ENCODE assay signal across 25 cellular contexts in the genomic region with DNA sequence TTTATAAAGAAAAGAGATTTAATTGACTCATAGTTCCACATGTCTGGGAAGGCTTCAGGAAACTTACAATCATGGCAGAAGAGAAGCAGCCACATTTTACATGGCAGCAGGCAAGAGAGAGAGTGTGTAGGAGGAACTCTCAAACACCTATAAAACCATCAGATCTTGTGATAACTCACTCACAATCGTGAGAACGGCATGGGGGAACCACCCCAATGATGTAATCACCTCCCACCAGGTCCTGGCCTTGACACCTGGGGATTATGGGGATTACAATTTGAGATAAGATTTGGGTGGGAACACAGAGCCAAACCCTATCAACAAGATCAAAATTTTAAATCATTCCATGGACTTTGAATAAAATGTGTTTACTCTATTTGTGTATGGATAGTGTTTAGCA.
DNase-seq lines count a peak whose midpoint lies in the region; ATAC-seq, FAIRE-seq and TF ChIP-seq lines count a peak whose summit lies in the region.
"Had no signal": no experiment of that assay in that cellular context is flagged by ENCODE, and none has a peak within 500 bp of the region (broad histone marks: within the 10 kb centered on the region; RNA-seq: fewer than 3 reads in every experiment).

No MANE protein-coding gene starts in this region.

- H2BK120ac ChIP-seq in H1 (replicated peaks; ENCODE audit: low read depth, low read length): no peak overlapping the region
- H2BK120ac ChIP-seq in mesendoderm (ENCODE audit: low read depth, low read length): no peak overlapping the region

- H3K79me2 ChIP-seq in H1 (ENCODE audit: control insufficient read depth in 1 of 2, insufficient read depth in 2 of 2, low read length in 2 of 2): no peaks in the 10 kb centered on the region
- H3K79me2 ChIP-seq in mesendoderm (ENCODE audit: control insufficient read depth, insufficient read depth, low read length): no peaks in the 10 kb centered on the region

- H3K4me2 ChIP-seq in H1 (ENCODE audit: insufficient read depth in 1 of 2, low read depth in 2 of 2, low read length in 2 of 2) (no peak overlapping the region), mesendoderm (ENCODE audit: low read length) (no peak overlapping the region)
- H3K4me2 ChIP-seq: BLaER1 treated with 17β-estradiol and CSF1 and Interleukin-3, amounts not matched to agents 10 nM and 100 nM had no signal

- no peaks in the 10 kb centered on the region for H3K9me3 ChIP-seq in H1 (ENCODE audit: insufficient read depth in 2 of 2, low read depth in 1 of 2, low read length in 1 of 2)
- H3K9me3 ChIP-seq: BLaER1 treated with 17β-estradiol and CSF1 and Interleukin-3, amounts not matched to agents 10 nM and 100 nM; Caco-2 had no signal

- H3K27me3 ChIP-seq in H1 (replicated peaks in 1 of 4; ENCODE audit: control insufficient read depth in 3 of 4, extremely low read depth in 1 of 4, insufficient read depth in 3 of 4, low read length in 3 of 4): no peaks in the 10 kb centered on the region
- no peaks in the 10 kb centered on the region for H3K27me3 ChIP-seq in mesendoderm (ENCODE audit: insufficient read depth, low read length, poor library complexity)
- H3K27me3 ChIP-seq: BLaER1 treated with 17β-estradiol and CSF1 and Interleukin-3, amounts not matched to agents 10 nM and 100 nM had no signal

- CTCF ChIA-PET in H1 (lab: Charles Lee; ENCODE audit: partially characterized antibody): no interaction called here

- H3K56ac ChIP-seq in H1 (replicated peaks; ENCODE audit: insufficient read length, low read depth, low read length): no peak overlapping the region
- H3K56ac ChIP-seq in mesendoderm (ENCODE audit: low read length): no peak overlapping the region

- ATAC-seq in GM18498 (IDR thresholded peaks at IDR 0.05; ENCODE audit: unreplicated experiment) (no peak), HG02763 (IDR thresholded peaks at IDR 0.05; ENCODE audit: unreplicated experiment) (no peak)
- ATAC-seq: CD8-positive, alpha-beta T cell; GM12878 had no signal

- H3K4ac ChIP-seq in H1 (replicated peaks; ENCODE audit: insufficient read length, low read depth, low read length): no peak overlapping the region
- no peak overlapping the region for H3K4ac ChIP-seq in mesendoderm (ENCODE audit: low read depth, low read length)

- no peak for TF ChIP-seq EP300 in H1 (IDR thresholded peaks at IDR 0.05; ENCODE audit: borderline replicate concordance in 1 of 2, low read depth in 2 of 2, low read length in 2 of 2)

- TF ChIP-seq RAD21 in H1 (IDR thresholded peaks at IDR 0.05 in 1 of 2, conservative IDR thresholded peaks at IDR 0.05 in 1 of 2; ENCODE audit: low read depth in 2 of 2, low read length in 2 of 2): no peak

- no peak overlapping the region for H3K18ac ChIP-seq in H1 (ENCODE audit: extremely low read depth, low read length)
- H3K18ac ChIP-seq in mesendoderm (ENCODE audit: low read length): no peak overlapping the region

- H3K4me1 ChIP-seq in H1 (replicated peaks in 1 of 4; ENCODE audit: control insufficient read depth in 3 of 4, insufficient read depth in 4 of 4, low read length in 3 of 4): no peaks in the 10 kb centered on the region
- no peaks in the 10 kb centered on the region for H3K4me1 ChIP-seq in mesendoderm (ENCODE audit: control insufficient read depth, low read depth, low read length)
- H3K4me1 ChIP-seq: BLaER1 treated with 17β-estradiol and CSF1 and Interleukin-3, amounts not matched to agents 10 nM and 100 nM; Caco-2 had no signal

- H3K27ac ChIP-seq in H1 (ENCODE audit: low read depth, low read length) (no peak overlapping the region), mesendoderm (ENCODE audit: low read depth, low read length) (no peak overlapping the region)
- H3K27ac ChIP-seq: BLaER1 treated with 17β-estradiol and CSF1 and Interleukin-3, amounts not matched to agents 10 nM and 100 nM; C4-2B had no signal

- H3K9ac ChIP-seq in H1 (replicated peaks in 1 of 4; ENCODE audit: extremely low read depth in 1 of 4, low read depth in 3 of 4, low read length in 3 of 4) (no peak overlapping the region), mesendoderm (ENCODE audit: low read length) (no peak overlapping the region)
- H3K9ac ChIP-seq: BLaER1 treated with 17β-estradiol and CSF1 and Interleukin-3, amounts not matched to agents 10 nM and 100 nM had no signal

- no peaks in the 10 kb centered on the region; the same call in 1 of the 2 replicates for H3K23me2 ChIP-seq in H1 (ENCODE audit: low read depth, low read length)

- POLR2A ChIA-PET in H1 (lab: Charles Lee; ENCODE audit: partially characterized antibody): no interaction called here

- no peak overlapping the region for H2BK12ac ChIP-seq in H1 (ENCODE audit: low read depth, low read length)

- peaks cover 0 to 1% of the 10 kb centered on the region in 2 experiments for H4K20me1 ChIP-seq in H1 (replicated peaks in 1 of 2; ENCODE audit: control insufficient read depth in 1 of 2, insufficient read depth in 2 of 2, low read length in 2 of 2)
- H4K20me1 ChIP-seq: BLaER1 treated with 17β-estradiol and CSF1 and Interleukin-3, amounts not matched to agents 10 nM and 100 nM had no signal

- H3K4me3 ChIP-seq in H1 (ENCODE audit: extremely low read depth in 1 of 4, insufficient read depth in 2 of 4, low read depth in 3 of 4, low read length in 4 of 4) (no peak overlapping the region), mesendoderm (ENCODE audit: low read length) (no peak overlapping the region)
- H3K4me3 ChIP-seq: BLaER1 treated with 17β-estradiol and CSF1 and Interleukin-3, amounts not matched to agents 10 nM and 100 nM; GM12878 had no signal

- H3K14ac ChIP-seq in H1 (ENCODE audit: insufficient read length): no peak overlapping the region

- 0 out of 2 replicates have a peak overlapping the region, but pooled peaks have one; percentile 35 for H2AFZ ChIP-seq in H1 (ENCODE audit: low read length)

- H3K79me1 ChIP-seq in H1 (ENCODE audit: low read depth, low read length) (no peaks in the 10 kb centered on the region), mesendoderm (ENCODE audit: low read length) (no peaks in the 10 kb centered on the region)

- no peak overlapping the region for H4K91ac ChIP-seq in H1 (replicated peaks; ENCODE audit: insufficient read length, low read length)

- H4K8ac ChIP-seq in H1 (ENCODE audit: extremely low read depth, insufficient read depth, low read length) (no peak overlapping the region), mesendoderm (ENCODE audit: low read depth, low read length) (no peak overlapping the region)

- H4K5ac ChIP-seq in H1 (ENCODE audit: insufficient read length, low read depth, low read length) (no peak overlapping the region), mesendoderm (ENCODE audit: low read length) (no peak overlapping the region)

- H3K23ac ChIP-seq in H1 (ENCODE audit: insufficient read length) (no peak overlapping the region), mesendoderm (ENCODE audit: low read length) (no peak overlapping the region)

- WGBS in H1 (ENCODE audit: extremely low coverage in 1 of 2, insufficient coverage in 1 of 2, insufficient read length in 1 of 2, insufficient replicate concordance in 2 of 2, low coverage in 1 of 2, low lambda C conversion rate in 2 of 2, missing lambda C conversion rate in 1 of 2), 2 experiments: 100% methylated on average over 2 of the region's 2 CpGs; no CpG with 5 or more reads in 1 of the 2 experiments
- WGBS in mesendoderm (ENCODE audit: extremely low coverage, insufficient coverage, low lambda C conversion rate): no CpG with 5 or more reads among the region's 2 CpGs

- H2BK5ac ChIP-seq in H1 (ENCODE audit: low read depth, low read length) (no peak overlapping the region), mesendoderm (ENCODE audit: low read length) (no peak overlapping the region)

- H2BK15ac ChIP-seq in H1 (ENCODE audit: low read length) (no peak overlapping the region), mesendoderm (replicated peaks; ENCODE audit: low read depth) (no peak overlapping the region)

- H3K36me3 ChIP-seq in H1 (ENCODE audit: control insufficient read depth in 2 of 4, insufficient read depth in 4 of 4, low read length in 3 of 4): no peaks in the 10 kb centered on the region
- no peaks in the 10 kb centered on the region for H3K36me3 ChIP-seq in mesendoderm (ENCODE audit: control insufficient read depth, insufficient read depth, low read length)
- H3K36me3 ChIP-seq: BLaER1 treated with 17β-estradiol and CSF1 and Interleukin-3, amounts not matched to agents 10 nM and 100 nM had no signal

- H2AK5ac ChIP-seq in H1 (ENCODE audit: low read depth, low read length): no peak overlapping the region
- H2AK5ac ChIP-seq in mesendoderm (ENCODE audit: low read length): no peak overlapping the region

- TF ChIP-seq POLR2A in H1 (IDR thresholded peaks at IDR 0.05; ENCODE audit: control extremely low read depth in 1 of 2, low read depth in 2 of 2, low read length in 2 of 2): no peak

- FAIRE-seq in H1 (lab: Jason Lieb, UNC): no peak
- FAIRE-seq: GM12878, GM12892, GM19239 had no signal

- no peak for TF ChIP-seq CTCF in H1 (IDR thresholded peaks at IDR 0.05; ENCODE audit: control extremely low read depth in 1 of 3, insufficient read depth in 1 of 3, low read depth in 1 of 3, low read length in 3 of 3)

- H2BK20ac ChIP-seq in H1 (ENCODE audit: low read length): no peak overlapping the region

- peak; percentile 48 for DNase-seq in NCI-H82 (lab: John Stamatoyannopoulos, UW)
- DNase-seq in NCI-H82 treated with DMSO at 0.1 percent for 48 hours (lab: John Stamatoyannopoulos, UW; ENCODE audit: unreplicated experiment): no peak
- no peak for DNase-seq in H1 (ENCODE audit: low read depth in 1 of 2, low spot score in 2 of 2)
- peak; percentile 53 for DNase-seq in mesendoderm
- DNase-seq: 8988T; ACHN; AML-193; Caco-2; Calu3; CD4-positive, alpha-beta T cell; CD8-positive, alpha-beta T cell; DMS 273 treated with DMSO at 0.1 percent for 48 hours; DMS153; DMS53; DMS79; DND-41; EL; GDM1 had no signal

TF ChIP-seq in H1, 55 proteins besides CTCF, POLR2A, EP300 and RAD21 (continues in another document):
- TF ChIP-seq NANOG (IDR thresholded peaks at IDR 0.05; ENCODE audit: insufficient read depth, low read depth, low read length, poor library complexity, severe bottlenecking) (no peak), SRF (IDR thresholded peaks at IDR 0.05; ENCODE audit: low read depth, low read length) (no peak), CREB1 (IDR thresholded peaks at IDR 0.05) (no peak), TBP (IDR thresholded peaks at IDR 0.05; ENCODE audit: low read depth, low read length) (no peak), ZNF274 (IDR thresholded peaks at IDR 0.05; ENCODE audit: borderline replicate concordance, extremely low read depth, low read length) (no peak), TAF7 (optimal IDR thresholded peaks at IDR 0.05; ENCODE audit: borderline replicate concordance, low read depth, low read length) (no peak)
- TF ChIP-seq, protein P1, sequence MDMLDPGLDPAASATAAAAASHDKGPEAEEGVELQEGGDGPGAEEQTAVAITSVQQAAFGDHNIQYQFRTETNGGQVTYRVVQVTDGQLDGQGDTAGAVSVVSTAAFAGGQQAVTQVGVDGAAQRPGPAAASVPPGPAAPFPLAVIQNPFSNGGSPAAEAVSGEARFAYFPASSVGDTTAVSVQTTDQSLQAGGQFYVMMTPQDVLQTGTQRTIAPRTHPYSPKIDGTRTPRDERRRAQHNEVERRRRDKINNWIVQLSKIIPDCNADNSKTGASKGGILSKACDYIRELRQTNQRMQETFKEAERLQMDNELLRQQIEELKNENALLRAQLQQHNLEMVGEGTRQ (IDR thresholded peaks at IDR 0.05; ENCODE audit: low read length): no peak

Comparison
In these comparisons a context has a peak if more than half of its experiments do, and no peak if none do; other contexts are left out.
1. DNase-seq: peak in NCI-H82 (single experiment) and mesendoderm (single experiment); none in NCI-H82 treated with DMSO at 0.1 percent for 48 hours (single experiment) and H1 (0 of 2).